Comparison of ENCODE assay signal across 8 cellular contexts in genomic region chr11:8080674-8081590, GRCh38. TPM values are rescaled to one million over a fixed set of nuclear protein-coding genes. Genes with fewer than 3 reads are reported as not detected.
DNase-seq lines count a peak whose midpoint lies in the region; ATAC-seq and TF ChIP-seq lines count a peak whose summit lies in the region.

Gene TUB, plus strand, starts transcription at chr11:8081211. Its CDS starts 300 bp downstream, at chr11:8081511.

- peaks cover 5% of the 10 kb centered on the region for H3K4me1 Mint-ChIP-seq in activated naive CD8-positive, alpha-beta T cell treated with anti-CD3 and anti-CD28 coated beads, Interleukin-2, amount 50 U/mL, for 24 hours

- in situ Hi-C loops in HAP-1 (cut with MboI; ENCODE audit: low sequenced_read_pairs): no loop called here

- peak; percentile 27 to 76 for DNase-seq in HAP-1 (ENCODE audit: low spot score in 2 of 2)
- no peak for DNase-seq in activated naive CD8-positive, alpha-beta T cell treated with anti-CD3 and anti-CD28 coated beads, Interleukin-2, amount 50 U/mL, for 24 hours
- DNase-seq in right atrium auricular region (ENCODE audit: low spot score): no peak
- DNase-seq in Kasumi-1 (lab: John Stamatoyannopoulos, UW): no peak
- DNase-seq in DMS153 (lab: John Stamatoyannopoulos, UW): no peak

- H3K27me3 ChIP-seq in ACC112 (ENCODE audit: insufficient read depth, low read length) (no peaks in the 10 kb centered on the region), HAP-1 (ENCODE audit: low read depth) (no peaks in the 10 kb centered on the region), right atrium auricular region (no peaks in the 10 kb centered on the region), rectal smooth muscle tissue (ENCODE audit: control insufficient read depth, insufficient read depth, low read length) (peaks cover 6% of the 10 kb centered on the region)

- H3K4me3 Mint-ChIP-seq in activated naive CD8-positive, alpha-beta T cell treated with anti-CD3 and anti-CD28 coated beads, Interleukin-2, amount 50 U/mL, for 24 hours: peak within 1 kb of the TSS; percentile 51

- H3K36me3 ChIP-seq in ACC112 (ENCODE audit: insufficient read depth, low read length): no peaks in the 10 kb centered on the region
- peaks cover 5% of the 10 kb centered on the region; the same call in 1 of the 2 replicates for H3K36me3 ChIP-seq in HAP-1 (replicated peaks)
- no peaks in the 10 kb centered on the region for H3K36me3 ChIP-seq in right atrium auricular region
- no peaks in the 10 kb centered on the region for H3K36me3 ChIP-seq in rectal smooth muscle tissue (ENCODE audit: control insufficient read depth, insufficient read depth, low read length)

- no peak within 1 kb of the TSS for H3K27ac Mint-ChIP-seq in activated naive CD8-positive, alpha-beta T cell treated with anti-CD3 and anti-CD28 coated beads, Interleukin-2, amount 50 U/mL, for 24 hours

- H3K4me1 ChIP-seq in ACC112 (ENCODE audit: control insufficient read depth, insufficient read depth, low read length, unreplicated experiment) (peaks cover 9% of the 10 kb centered on the region), HAP-1 (peaks cover 19% of the 10 kb centered on the region), right atrium auricular region (peaks cover 0 to 49% of the 10 kb centered on the region in 2 donors), rectal smooth muscle tissue (ENCODE audit: control insufficient read depth, insufficient read depth, low read length) (peaks cover 9% of the 10 kb centered on the region)

- H3K27me3 Mint-ChIP-seq in activated naive CD8-positive, alpha-beta T cell treated with anti-CD3 and anti-CD28 coated beads, Interleukin-2, amount 50 U/mL, for 24 hours: peaks cover 50% of the 10 kb centered on the region

- H3K9me3 Mint-ChIP-seq in activated naive CD8-positive, alpha-beta T cell treated with anti-CD3 and anti-CD28 coated beads, Interleukin-2, amount 50 U/mL, for 24 hours: no peaks in the 10 kb centered on the region

- peak within 1 kb of the TSS; percentile 67 for H2AFZ ChIP-seq in ACC112 (ENCODE audit: low read length, unreplicated experiment)

- no peaks in the 10 kb centered on the region for H3K36me3 Mint-ChIP-seq in activated naive CD8-positive, alpha-beta T cell treated with anti-CD3 and anti-CD28 coated beads, Interleukin-2, amount 50 U/mL, for 24 hours (ENCODE audit: low read depth)

- H3K9me3 ChIP-seq in HAP-1: no peaks in the 10 kb centered on the region
- no peaks in the 10 kb centered on the region for H3K9me3 ChIP-seq in right atrium auricular region

- peaks cover 24% of the 10 kb centered on the region for H3K79me2 ChIP-seq in ACC112 (ENCODE audit: control insufficient read depth, insufficient read depth, low read length, unreplicated experiment)

- ATAC-seq in activated naive CD8-positive, alpha-beta T cell treated with anti-CD3 and anti-CD28 coated beads, Interleukin-2, amount 50 U/mL, for 24 hours: peak; percentile 53
- no peak for ATAC-seq in GM21786 (IDR thresholded peaks at IDR 0.05; ENCODE audit: unreplicated experiment)

- no peak for TF ChIP-seq CTCF in right atrium auricular region (IDR thresholded peaks at IDR 0.05)

- H3K27ac ChIP-seq in ACC112 (ENCODE audit: low read depth, low read length): no peak within 1 kb of the TSS
- H3K27ac ChIP-seq in right atrium auricular region: peak within 1 kb of the TSS; percentile 49 to 61
- no peak within 1 kb of the TSS for H3K27ac ChIP-seq in rectal smooth muscle tissue (ENCODE audit: low read depth, low read length)

- H3K9ac ChIP-seq in rectal smooth muscle tissue (ENCODE audit: low read length): no peak within 1 kb of the TSS

- H3K4me3 ChIP-seq in ACC112 (ENCODE audit: low read depth, low read length) (peak within 1 kb of the TSS; percentile 85), HAP-1 (peak within 1 kb of the TSS; percentile 67), right atrium auricular region (peak within 1 kb of the TSS; percentile 64 to 70), rectal smooth muscle tissue (ENCODE audit: low read length) (peak within 1 kb of the TSS; percentile 68)

RNA-seq across cellular contexts. Expression of gene TUB, which starts in this region (rescaled TPM):
- total RNA-seq in right atrium auricular region: 10 to 100 TPM; 11.3 to 22.9 TPM

Comparison
In these comparisons a context has a peak if more than half of its experiments do, and no peak if none do; other contexts are left out.
1. H3K27ac ChIP-seq: peak in right atrium auricular region (2 of 2); none in ACC112 (single experiment) and rectal smooth muscle tissue (single experiment).
2. DNase-seq: peak in HAP-1 (2 of 2); none in activated naive CD8-positive, alpha-beta T cell treated with anti-CD3 and anti-CD28 coated beads, Interleukin-2, amount 50 U/mL, for 24 hours (single experiment), right atrium auricular region (single experiment), Kasumi-1 (0 of 2) and DMS153 (single experiment).
3. Peak in every context shown above with its lines, with median percentiles within 50 percentile points of each other: H3K4me3 ChIP-seq.